Comparison of ENCODE assay signal across 10 cellular contexts in the genomic region with DNA sequence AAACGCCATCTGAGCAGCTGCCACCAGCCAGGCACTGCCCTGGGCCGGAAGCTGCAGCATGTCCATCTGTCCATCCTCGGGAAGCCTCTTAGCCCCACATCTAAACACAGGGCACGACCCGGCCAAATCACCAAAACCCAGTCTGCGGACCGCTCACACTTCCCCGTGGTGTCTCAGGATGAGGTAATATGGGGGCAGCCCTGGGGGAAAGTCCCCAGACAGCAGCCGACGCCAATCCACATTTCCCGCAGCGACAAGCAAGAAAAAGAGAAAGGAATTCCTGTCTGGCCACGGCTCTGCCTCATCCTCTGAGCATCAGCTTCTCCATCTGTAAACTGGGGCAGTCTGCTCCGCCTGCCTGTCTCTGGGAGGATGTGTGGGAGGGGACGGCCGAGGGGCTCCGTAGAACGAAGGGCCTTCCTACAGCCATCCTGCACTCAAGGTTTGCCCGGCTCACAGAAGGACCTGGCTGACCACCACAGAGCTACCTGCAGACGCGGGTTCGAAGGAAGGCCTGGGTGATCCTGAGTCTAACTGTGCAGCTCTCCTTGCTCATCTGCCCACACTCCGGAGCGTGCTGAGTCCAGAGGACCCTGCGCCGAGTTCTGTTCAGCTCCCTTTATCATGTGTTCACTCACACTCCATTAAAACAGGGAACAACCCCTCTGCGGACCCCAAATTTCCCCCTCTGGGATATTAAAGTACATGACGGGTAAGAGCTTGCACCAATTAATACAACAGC.
DNase-seq lines count a peak whose midpoint lies in the region; ATAC-seq and TF ChIP-seq lines count a peak whose summit lies in the region.
"Had no signal": no experiment of that assay in that cellular context is flagged by ENCODE, and none has a peak within 500 bp of the region (broad histone marks: within the 10 kb centered on the region; RNA-seq: fewer than 3 reads in every experiment).

No MANE protein-coding gene starts in this region.

- no peak overlapping the region for H3K27ac Mint-ChIP-seq in memory B cell
- no peak overlapping the region for H3K27ac Mint-ChIP-seq in activated CD4-positive, alpha-beta T cell treated with anti-CD3 and anti-CD28 coated beads for 36 hours
- H3K27ac Mint-ChIP-seq: CD4-positive, alpha-beta T cell had no signal

- H3K4me3 Mint-ChIP-seq in memory B cell = peak overlapping the region; percentile 1
- H3K4me3 Mint-ChIP-seq in activated CD4-positive, alpha-beta T cell treated with anti-CD3 and anti-CD28 coated beads for 36 hours = no peak overlapping the region
- H3K4me3 Mint-ChIP-seq: CD4-positive, alpha-beta T cell had no signal

- H3K9me3 Mint-ChIP-seq in memory B cell = no peaks in the 10 kb centered on the region
- H3K9me3 Mint-ChIP-seq in activated CD4-positive, alpha-beta T cell treated with anti-CD3 and anti-CD28 coated beads for 36 hours (ENCODE audit: low read depth) = no peaks in the 10 kb centered on the region
- H3K9me3 Mint-ChIP-seq: CD4-positive, alpha-beta T cell had no signal

- intact Hi-C loops in activated CD4-positive, alpha-beta T cell treated with anti-CD3 and anti-CD28 coated beads for 36 hours (cut with DNase I, micrococcal nuclease) = no loop called here

- peak; percentile 73 for ATAC-seq in HG03442 (IDR thresholded peaks at IDR 0.05; ENCODE audit: unreplicated experiment)
- ATAC-seq in memory B cell (ENCODE audit: low read depth) = peak; percentile 78
- ATAC-seq in activated CD4-positive, alpha-beta T cell treated with anti-CD3 and anti-CD28 coated beads for 36 hours = no peak

- H3K4me3 ChIP-seq in fibroblast of mammary gland (ENCODE audit: control insufficient read depth, low read depth, low read length) = no peak overlapping the region

- H3K36me3 Mint-ChIP-seq in memory B cell = no peaks in the 10 kb centered on the region
- no peaks in the 10 kb centered on the region for H3K36me3 Mint-ChIP-seq in activated CD4-positive, alpha-beta T cell treated with anti-CD3 and anti-CD28 coated beads for 36 hours (ENCODE audit: low read depth)

- TF ChIP-seq CTCF in fibroblast of mammary gland (conservative IDR thresholded peaks at IDR 0.05; ENCODE audit: control insufficient read depth, insufficient read depth, low read depth, low read length) = no peak

- H3K27me3 Mint-ChIP-seq in memory B cell = peaks cover 7% of the 10 kb centered on the region
- peaks cover 14% of the 10 kb centered on the region for H3K27me3 Mint-ChIP-seq in activated CD4-positive, alpha-beta T cell treated with anti-CD3 and anti-CD28 coated beads for 36 hours

- POLR2A ChIA-PET in activated CD4-positive, alpha-beta T cell treated with anti-CD3 and anti-CD28 coated beads for 36 hours (lab: Charles Lee) = no interaction called here

- CTCF ChIA-PET in activated CD4-positive, alpha-beta T cell treated with anti-CD3 and anti-CD28 coated beads for 36 hours (lab: Charles Lee) = no interaction called here

- peak; percentile 34 for DNase-seq in AG08395 (ENCODE audit: low spot score)
- peak; percentile 46 for DNase-seq in fibroblast of mammary gland (ENCODE audit: low read depth)
- DNase-seq in memory B cell (ENCODE audit: low spot score in 2 of 2) = no peak
- no peak for DNase-seq in activated CD4-positive, alpha-beta T cell treated with anti-CD3 and anti-CD28 coated beads for 36 hours
- DNase-seq in SW 1271 (lab: John Stamatoyannopoulos, UW) = no peak
- DNase-seq in HPDE6-E6E7 (ENCODE audit: extremely low spot score) = no peak
- no peak for DNase-seq in DMS153 treated with DMSO at 0.1 percent for 48 hours (lab: John Stamatoyannopoulos, UW; ENCODE audit: unreplicated experiment)
- DNase-seq: MV-4-11 had no signal

- peaks cover 16% of the 10 kb centered on the region for H3K4me1 Mint-ChIP-seq in memory B cell
- H3K4me1 Mint-ChIP-seq in activated CD4-positive, alpha-beta T cell treated with anti-CD3 and anti-CD28 coated beads for 36 hours = no peaks in the 10 kb centered on the region

Comparison
In these comparisons a context has a peak if more than half of its experiments do, and no peak if none do; other contexts are left out.
1. DNase-seq: peak in AG08395 (single experiment) and fibroblast of mammary gland (single experiment); none in memory B cell (0 of 2), activated CD4-positive, alpha-beta T cell treated with anti-CD3 and anti-CD28 coated beads for 36 hours (single experiment), SW 1271 (0 of 2), HPDE6-E6E7 (single experiment) and DMS153 treated with DMSO at 0.1 percent for 48 hours (single experiment).